9 cellular contexts compared by ENCODE assay signal in genomic region chr2:55985406-55985805, GRCh38.
DNase-seq lines count a peak whose midpoint lies in the region; ATAC-seq and TF ChIP-seq lines count a peak whose summit lies in the region.
"Had no signal": no experiment of that assay in that cellular context is flagged by ENCODE, and none has a peak within 500 bp of the region (broad histone marks: within the 10 kb centered on the region; RNA-seq: fewer than 3 reads in every experiment).

No MANE protein-coding gene starts in this region.

- TF ChIP-seq POLR2A in erythroblast (IDR thresholded peaks at IDR 0.05; ENCODE audit: low read length) = no peak

- peak; percentile 99 for ATAC-seq in GM18907 (IDR thresholded peaks at IDR 0.05; ENCODE audit: unreplicated experiment)
- peak; percentile 89 for ATAC-seq in HG02588 (IDR thresholded peaks at IDR 0.05; ENCODE audit: unreplicated experiment)
- ATAC-seq in HG03460 (IDR thresholded peaks at IDR 0.05; ENCODE audit: unreplicated experiment) = peak; percentile 93

- DNase-seq in globus pallidus (ENCODE audit: low spot score) (peak; percentile 26), cerebellar cortex (ENCODE audit: low spot score) (no peak), erythroblast (lab: John Stamatoyannopoulos, UW) (no peak), NCI-H524 treated with DMSO at 0.1 percent for 48 hours (lab: John Stamatoyannopoulos, UW) (no peak), NCI-H748 treated with DMSO at 0.1 percent for 48 hours (lab: John Stamatoyannopoulos, UW) (no peak)
- DNase-seq: DMS79 had no signal
